Comparison of ENCODE assay signal across 25 cellular contexts in genomic region chr10:78456649-78457400, GRCh38.
A peak's percentile ranks its signal among the peaks of the same experiment; 100 is the strongest.
DNase-seq lines count a peak whose midpoint lies in the region; ATAC-seq, FAIRE-seq and TF ChIP-seq lines count a peak whose summit lies in the region.
"Had no signal": no experiment of that assay in that cellular context is flagged by ENCODE, and none has a peak within 500 bp of the region (broad histone marks: within the 10 kb centered on the region; RNA-seq: fewer than 3 reads in every experiment).

No MANE protein-coding gene starts in this region.

- TF ChIP-seq CTCF in A549 (IDR thresholded peaks at IDR 0.05) (no peak), Caco-2 (IDR thresholded peaks at IDR 0.05; ENCODE audit: insufficient read depth in 1 of 2, low read depth in 1 of 2, low read length in 1 of 2, severe bottlenecking in 1 of 2, unreplicated experiment in 1 of 2) (no peak), endothelial cell of umbilical vein (IDR thresholded peaks at IDR 0.05; ENCODE audit: extremely low read depth in 1 of 2, insufficient read depth in 1 of 2, low read depth in 1 of 2, low read length in 2 of 2) (no peak), nephron (IDR thresholded peaks at IDR 0.05; ENCODE audit: unreplicated experiment in 3 of 3) (no peak)

- POLR2A ChIA-PET in A549 (lab: Yijun Ruan, JAX) = no interaction called here
- POLR2A ChIA-PET in Caco-2 (lab: Charles Lee) = no interaction called here
- POLR2A ChIA-PET in endothelial cell of umbilical vein (lab: Charles Lee) = no interaction called here

- 91% methylated on average over 12 of the region's 13 CpGs for WGBS in A549 (ENCODE audit: missing lambda C conversion rate)

- TF ChIP-seq EP300 in A549 (IDR thresholded peaks at IDR 0.05) = no peak

- peaks cover 2% of the 10 kb centered on the region for H3K79me2 ChIP-seq in endothelial cell of umbilical vein (ENCODE audit: control insufficient read depth, insufficient read depth, low read length)

- H3K4me1 Mint-ChIP-seq in Caco-2 (ENCODE audit: low read depth, unreplicated experiment) = peaks cover 20% of the 10 kb centered on the region
- peaks cover 47% of the 10 kb centered on the region for H3K4me1 Mint-ChIP-seq in nephron
- H3K4me1 Mint-ChIP-seq in activated T-helper 1 cell treated with anti-CD3 and anti-CD28 coated beads, Interleukin-12 subunit alpha, Interleukin-12 subunit beta, Interleukin-2, Interleukin-4 antibody, amounts not matched to agents 30 ng/mL and 10 ng/mL and 1 ng/mL, durations not matched to agents 14 hours and 24 hours and 36 hours (ENCODE audit: low read depth) = no peaks in the 10 kb centered on the region
- H3K4me1 Mint-ChIP-seq: IgD-negative memory B cell had no signal

- dilution Hi-C loops in endothelial cell of umbilical vein (cut with MboI; ENCODE audit: extremely low pct_ligation_motif_present, low sequenced_read_pairs) = no loop called here

- no peak for TF ChIP-seq POLR2A in A549 (IDR thresholded peaks at IDR 0.05; ENCODE audit: low read length)
- TF ChIP-seq POLR2A in endothelial cell of umbilical vein (IDR thresholded peaks at IDR 0.05; ENCODE audit: low read depth, low read length) = no peak

- H3K9me3 ChIP-seq in A549 = no peaks in the 10 kb centered on the region
- no peaks in the 10 kb centered on the region for H3K9me3 ChIP-seq in Caco-2
- H3K9me3 ChIP-seq in endothelial cell of umbilical vein (replicated peaks; ENCODE audit: control insufficient read depth, insufficient read depth, low read length) = no peaks in the 10 kb centered on the region
- H3K9me3 ChIP-seq: BE2C had no signal

- peak overlapping the region; percentile 26 for H3K9ac ChIP-seq in endothelial cell of umbilical vein (replicated peaks; ENCODE audit: extremely low read depth, insufficient read depth, low read length)

- no peak overlapping the region for H3K4me3 ChIP-seq in A549
- H3K4me3 ChIP-seq in Caco-2 (ENCODE audit: low read depth, low read length) = no peak overlapping the region
- H3K4me3 ChIP-seq in endothelial cell of umbilical vein (replicated peaks in 1 of 3; ENCODE audit: insufficient read depth in 1 of 3, low read depth in 1 of 3, low read length in 3 of 3) = peak overlapping the region in 2 of 3 experiments; percentile 0 to 54
- H3K4me3 ChIP-seq: SK-N-MC had no signal

- H3K4me3 Mint-ChIP-seq in Caco-2 (ENCODE audit: unreplicated experiment) = peak overlapping the region; percentile 37
- H3K4me3 Mint-ChIP-seq in nephron = no peak overlapping the region
- H3K4me3 Mint-ChIP-seq in activated T-helper 1 cell treated with anti-CD3 and anti-CD28 coated beads, Interleukin-12 subunit alpha, Interleukin-12 subunit beta, Interleukin-2, Interleukin-4 antibody, amounts not matched to agents 30 ng/mL and 10 ng/mL and 1 ng/mL, durations not matched to agents 14 hours and 24 hours and 36 hours = no peak overlapping the region
- H3K4me3 Mint-ChIP-seq: CD4-positive, alpha-beta T cell had no signal

- CTCF ChIA-PET in A549 (lab: Yijun Ruan, JAX) = interaction anchor here (1.0 kb wide), 1 partner anchor 152 kb away, joined by 5 read pairs; no protein-coding TSS in a partner anchor
- CTCF ChIA-PET in Caco-2 (lab: Charles Lee) = no interaction called here
- CTCF ChIA-PET in endothelial cell of umbilical vein (lab: Charles Lee) = interaction anchor here (1.1 to 2.7 kb wide), 3 partner anchors 16 to 201 kb away, joined by 3 to 11 read pairs (median 7); no protein-coding TSS in a partner anchor

- H3K4me1 ChIP-seq in A549 (peaks cover 36% of the 10 kb centered on the region), Caco-2 (peaks cover 43% of the 10 kb centered on the region), endothelial cell of umbilical vein (ENCODE audit: control insufficient read depth, extremely low read depth, insufficient read depth, low read length) (peaks cover 43% of the 10 kb centered on the region)

- no peaks in the 10 kb centered on the region for H3K36me3 Mint-ChIP-seq in Caco-2 (ENCODE audit: insufficient read depth, unreplicated experiment)
- H3K36me3 Mint-ChIP-seq in nephron (ENCODE audit: low read depth) = no peaks in the 10 kb centered on the region
- H3K36me3 Mint-ChIP-seq in activated T-helper 1 cell treated with anti-CD3 and anti-CD28 coated beads, Interleukin-12 subunit alpha, Interleukin-12 subunit beta, Interleukin-2, Interleukin-4 antibody, amounts not matched to agents 30 ng/mL and 10 ng/mL and 1 ng/mL, durations not matched to agents 14 hours and 24 hours and 36 hours (ENCODE audit: low read depth) = no peaks in the 10 kb centered on the region
- H3K36me3 Mint-ChIP-seq: IgD-negative memory B cell had no signal

- H3K27me3 ChIP-seq in Caco-2 (replicated peaks; ENCODE audit: control insufficient read depth, insufficient read depth, low read length) (no peaks in the 10 kb centered on the region), endothelial cell of umbilical vein (ENCODE audit: control insufficient read depth in 2 of 2, insufficient read depth in 2 of 2, low read length in 2 of 2) (no peaks in the 10 kb centered on the region)
- H3K27me3 ChIP-seq: BE2C had no signal

- H3K9me3 Mint-ChIP-seq in Caco-2 (ENCODE audit: unreplicated experiment) (no peaks in the 10 kb centered on the region), nephron (no peaks in the 10 kb centered on the region)
- no peaks in the 10 kb centered on the region for H3K9me3 Mint-ChIP-seq in activated T-helper 1 cell treated with anti-CD3 and anti-CD28 coated beads, Interleukin-12 subunit alpha, Interleukin-12 subunit beta, Interleukin-2, Interleukin-4 antibody, amounts not matched to agents 30 ng/mL and 10 ng/mL and 1 ng/mL, durations not matched to agents 14 hours and 24 hours and 36 hours
- H3K9me3 Mint-ChIP-seq: CD4-positive, alpha-beta T cell; IgD-negative memory B cell had no signal

- FAIRE-seq in A549 (lab: Jason Lieb, UNC) = no peak
- FAIRE-seq in endothelial cell of umbilical vein (lab: Jason Lieb, UNC) = peak; percentile 70
- FAIRE-seq: GM12891, RCC 7860 had no signal

- H3K36me3 ChIP-seq in Caco-2 (ENCODE audit: control insufficient read depth, insufficient read depth, low read length) (no peaks in the 10 kb centered on the region), endothelial cell of umbilical vein (ENCODE audit: control insufficient read depth in 2 of 2, extremely low read depth in 1 of 2, insufficient read depth in 2 of 2, low read length in 2 of 2) (no peaks in the 10 kb centered on the region)
- H3K36me3 ChIP-seq: BE2C had no signal

- BruUV-seq in Caco-2 (replicated peaks; lab: Mats Ljungman, UMichigan) (no TSS peak), endothelial cell of umbilical vein (replicated peaks; lab: Mats Ljungman, UMichigan) (TSS peak; percentile 41)

- no peaks in the 10 kb centered on the region for H3K9me1 ChIP-seq in endothelial cell of umbilical vein (replicated peaks; ENCODE audit: control insufficient read depth, extremely low read depth, insufficient read depth, low read length)

- H2AFZ ChIP-seq in endothelial cell of umbilical vein (ENCODE audit: low read depth, low read length) = no peak overlapping the region

- ATAC-seq in A549 = no peak

- intact Hi-C loops in Caco-2 (cut with micrococcal nuclease; ENCODE audit: unreplicated experiment) = loop anchor here (10.0 kb wide), 2 partner anchors 198 to 518 kb away; no protein-coding TSS in a partner anchor
- intact Hi-C loops in endothelial cell of umbilical vein (cut with micrococcal nuclease) = loop anchor here (5.0 to 10.0 kb wide), 5 partner anchors 410 to 738 kb away; partner anchors contain the start of gene ZMIZ1
- intact Hi-C loops in activated T-helper 1 cell treated with anti-CD3 and anti-CD28 coated beads, Interleukin-12 subunit alpha, Interleukin-12 subunit beta, Interleukin-2, Interleukin-4 antibody, amounts not matched to agents 30 ng/mL and 10 ng/mL and 1 ng/mL, durations not matched to agents 14 hours and 24 hours and 36 hours (cut with micrococcal nuclease) = no loop called here

- TF ChIP-seq RAD21 in A549 (conservative IDR thresholded peaks at IDR 0.05 in 1 of 2, IDR thresholded peaks at IDR 0.05 in 1 of 2) = no peak

- H3K27ac ChIP-seq in A549 (peak overlapping the region; percentile 77 to 93), endothelial cell of umbilical vein (ENCODE audit: insufficient read depth, low read depth, low read length) (peak overlapping the region; percentile 99)
- H3K27ac ChIP-seq: HL-60, SK-N-MC had no signal

- H3K27me3 Mint-ChIP-seq in Caco-2 (ENCODE audit: insufficient read depth, unreplicated experiment) (no peaks in the 10 kb centered on the region), nephron (ENCODE audit: low read depth) (peaks cover 12% of the 10 kb centered on the region)
- H3K27me3 Mint-ChIP-seq in activated T-helper 1 cell treated with anti-CD3 and anti-CD28 coated beads, Interleukin-12 subunit alpha, Interleukin-12 subunit beta, Interleukin-2, Interleukin-4 antibody, amounts not matched to agents 30 ng/mL and 10 ng/mL and 1 ng/mL, durations not matched to agents 14 hours and 24 hours and 36 hours (ENCODE audit: insufficient read depth) = peaks cover 8% of the 10 kb centered on the region

- H3K27ac Mint-ChIP-seq in Caco-2 (ENCODE audit: unreplicated experiment) = peak overlapping the region; percentile 87
- H3K27ac Mint-ChIP-seq in nephron = peak overlapping the region in 2 of 3 experiments; percentile 39 to 51
- no peak overlapping the region for H3K27ac Mint-ChIP-seq in activated T-helper 1 cell treated with anti-CD3 and anti-CD28 coated beads, Interleukin-12 subunit alpha, Interleukin-12 subunit beta, Interleukin-2, Interleukin-4 antibody, amounts not matched to agents 30 ng/mL and 10 ng/mL and 1 ng/mL, durations not matched to agents 14 hours and 24 hours and 36 hours
- H3K27ac Mint-ChIP-seq: CD4-positive, alpha-beta T cell had no signal

- H4K20me1 ChIP-seq in endothelial cell of umbilical vein (replicated peaks; ENCODE audit: control insufficient read depth, extremely low read depth, insufficient read depth, low read length) = no peaks in the 10 kb centered on the region

- DNase-seq in A549 (ENCODE audit: low read depth in 1 of 2, low spot score in 1 of 2) (no peak), Caco-2 (no peak), endothelial cell of umbilical vein (ENCODE audit: low read depth, low spot score) (peak; percentile 43), DMS114 treated with DMSO at 0.1 percent for 48 hours (lab: John Stamatoyannopoulos, UW; ENCODE audit: unreplicated experiment) (no peak), SK-N-DZ (ENCODE audit: low spot score) (no peak), NCI-H1694 treated with DMSO at 0.1 percent for 48 hours (lab: John Stamatoyannopoulos, UW) (no peak)
- DNase-seq in activated T-helper 1 cell treated with anti-CD3 and anti-CD28 coated beads, Interleukin-12 subunit alpha, Interleukin-12 subunit beta, Interleukin-2, Interleukin-4 antibody, amounts not matched to agents 30 ng/mL and 10 ng/mL and 1 ng/mL, durations not matched to agents 14 hours and 24 hours and 36 hours (ENCODE audit: low spot score) = no peak
- DNase-seq: BE2C; CD4-positive, alpha-beta T cell; COR-L47; DMS 273 treated with DMSO at 0.1 percent for 48 hours; DND-41; H7; MV-4-11; NCI-H1105 treated with DMSO at 0.1 percent for 48 hours; NCI-H2081; NCI-H2171; NCI-H524 treated with DMSO at 0.1 percent for 48 hours; SHP77 had no signal

- H3K4me2 ChIP-seq in A549 = peak overlapping the region; percentile 86
- H3K4me2 ChIP-seq in endothelial cell of umbilical vein (ENCODE audit: insufficient read depth, low read length) = peak overlapping the region; percentile 85

TF ChIP-seq in endothelial cell of umbilical vein, 7 proteins besides CTCF, POLR2A, EP300 and RAD21 (continues in another document):
- no peak for TF ChIP-seq POLR2AphosphoS5 (IDR thresholded peaks at IDR 0.05; ENCODE audit: insufficient read depth, low read depth, low read length)

Comparison
In these comparisons a context has a peak if more than half of its experiments do, and no peak if none do; other contexts are left out.
1. H3K4me3 ChIP-seq: peak in endothelial cell of umbilical vein (2 of 3); none in A549 (single experiment) and Caco-2 (single experiment).